In genomic region chr18:11985532-11985931, GRCh38 we compare ENCODE assay signal across 2 cellular contexts.
TF ChIP-seq lines count a peak whose summit lies in the region.

No MANE protein-coding gene starts in this region.

TF ChIP-seq in GM23338, 12 proteins besides CTCF, POLR2A, EP300 and RAD21 (continued from another document):
- TF ChIP-seq ZNF462 (CRISPR knock-in tag; IDR thresholded peaks at IDR 0.05) (no peak), ETS1 (IDR thresholded peaks at IDR 0.05) (no peak), NANOG (IDR thresholded peaks at IDR 0.05; ENCODE audit: borderline replicate concordance) (no peak), POLR2AphosphoS5 (IDR thresholded peaks at IDR 0.05; ENCODE audit: low read depth) (no peak), ZNF114 (CRISPR knock-in tag; IDR thresholded peaks at IDR 0.05) (no peak)

TF ChIP-seq in K562, 482 proteins besides CTCF, POLR2A, EP300 and RAD21 (continued from another document):
- peak; percentile 54; the same call in 1 of the 2 replicates for TF ChIP-seq PKNOX1 (IDR thresholded peaks at IDR 0.05)
